In the genomic region with DNA sequence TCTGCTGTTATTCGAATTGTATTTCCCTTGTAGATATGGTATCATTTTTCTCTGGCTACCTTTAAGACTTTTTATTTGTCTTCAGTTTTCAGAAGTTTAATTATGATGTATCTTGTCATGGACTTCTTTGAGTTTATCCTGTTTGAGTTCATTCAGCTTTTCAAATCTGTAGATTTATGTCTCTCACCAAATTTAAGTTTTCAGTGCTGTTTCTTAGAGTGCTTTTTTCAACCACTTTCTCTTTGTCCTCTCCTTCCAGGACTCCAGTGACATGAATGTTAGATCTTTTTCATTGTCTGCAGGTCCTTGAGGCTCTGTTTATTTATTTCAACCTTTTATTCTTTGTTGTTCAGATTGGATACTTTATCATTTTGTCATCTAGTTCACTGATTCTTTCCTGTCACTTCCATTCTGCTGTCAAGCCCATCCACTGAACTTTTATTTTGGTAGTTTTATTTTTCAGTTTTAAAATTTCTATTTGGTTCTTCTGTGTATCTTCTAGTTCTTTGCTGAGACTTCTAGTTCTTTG, we compare ENCODE assay signal across 21 cellular contexts.
"Had no signal": no experiment of that assay in that cellular context is flagged by ENCODE, and none has a peak within 500 bp of the region (broad histone marks: within the 10 kb centered on the region; RNA-seq: fewer than 3 reads in every experiment).

No MANE protein-coding gene starts in this region.

- H3K27me3 ChIP-seq: breast epithelium, colonic mucosa, gastrocnemius medialis, hepatocyte, pancreas, stomach, tibial artery had no signal

- DNase-seq: activated CD4-positive, alpha-beta T cell treated with anti-CD3 and anti-CD28 coated beads for 48 hours; activated CD4-positive, alpha-beta T cell treated with anti-CD3 and anti-CD28 coated beads, Interleukin-2, amount 50 U/mL, for 48 hours; activated CD8-positive, alpha-beta memory T cell treated with anti-CD3 and anti-CD28 coated beads for 24 hours; activated gamma-delta T cell treated with Interleukin-2 at 50 U/mL for 16 hours; activated T-cell treated with anti-CD3 and anti-CD28 coated beads, Interleukin-2, amount 50 U/mL, for 1 hour; central memory CD4-positive, alpha-beta T cell; colonic mucosa; effector memory CD4-positive, alpha-beta T cell; erythroblast; left cardiac atrium; pancreas; stimulated activated CD4-positive, alpha-beta T cell treated with anti-CD3 and anti-CD28 coated beads, Interleukin-15, amount 100 ng/mL, for 24 hours; stimulated activated CD4-positive, alpha-beta T cell treated with anti-CD3 and anti-CD28 coated beads, Interleukin-2, amount 100 ng/mL, for 24 hours; stimulated activated naive B cell treated with anti-CD40 and anti-IgM and Interleukin-4, amounts not matched to agents 10 μg/mL and 1 μg/mL and 100 μg/mL, for 72 hours; stomach; tibial artery had no signal

- H3K9me3 ChIP-seq: breast epithelium, colonic mucosa, gastrocnemius medialis, pancreas, psoas muscle, stomach, tibial artery had no signal

- H3K27ac ChIP-seq: breast epithelium, colonic mucosa, hepatocyte, pancreas, psoas muscle, stomach, tibial artery had no signal

- H3K4me3 ChIP-seq: breast epithelium, colonic mucosa, gastrocnemius medialis, hepatocyte, pancreas, psoas muscle, stomach, tibial artery had no signal

- H3K4me2 ChIP-seq: hepatocyte had no signal

- H3K36me3 ChIP-seq: breast epithelium, colonic mucosa, gastrocnemius medialis, pancreas, tibial artery had no signal

- ATAC-seq: activated naive CD4-positive, alpha-beta T cell treated with anti-CD3 and anti-CD28 coated beads, Interleukin-2, amount 50 U/mL, for 72 hours; pancreas; stimulated activated naive B cell treated with anti-CD40 and anti-IgM and Interleukin-4, amounts not matched to agents 10 μg/mL and 1 μg/mL and 100 μg/mL, for 72 hours had no signal

- H3K4me3 Mint-ChIP-seq: stimulated activated naive B cell treated with anti-CD40 and anti-IgM and Interleukin-4, amounts not matched to agents 10 μg/mL and 1 μg/mL and 100 μg/mL, for 72 hours had no signal

- H2AFZ ChIP-seq: hepatocyte had no signal

- H3K27me3 Mint-ChIP-seq: stimulated activated naive B cell treated with anti-CD40 and anti-IgM and Interleukin-4, amounts not matched to agents 10 μg/mL and 1 μg/mL and 100 μg/mL, for 72 hours had no signal

- H3K9me3 Mint-ChIP-seq: stimulated activated naive B cell treated with anti-CD40 and anti-IgM and Interleukin-4, amounts not matched to agents 10 μg/mL and 1 μg/mL and 100 μg/mL, for 72 hours had no signal

- H3K27ac Mint-ChIP-seq: stimulated activated naive B cell treated with anti-CD40 and anti-IgM and Interleukin-4, amounts not matched to agents 10 μg/mL and 1 μg/mL and 100 μg/mL, for 72 hours had no signal
